ENCODE assay signal across 22 cellular contexts in the genomic region with DNA sequence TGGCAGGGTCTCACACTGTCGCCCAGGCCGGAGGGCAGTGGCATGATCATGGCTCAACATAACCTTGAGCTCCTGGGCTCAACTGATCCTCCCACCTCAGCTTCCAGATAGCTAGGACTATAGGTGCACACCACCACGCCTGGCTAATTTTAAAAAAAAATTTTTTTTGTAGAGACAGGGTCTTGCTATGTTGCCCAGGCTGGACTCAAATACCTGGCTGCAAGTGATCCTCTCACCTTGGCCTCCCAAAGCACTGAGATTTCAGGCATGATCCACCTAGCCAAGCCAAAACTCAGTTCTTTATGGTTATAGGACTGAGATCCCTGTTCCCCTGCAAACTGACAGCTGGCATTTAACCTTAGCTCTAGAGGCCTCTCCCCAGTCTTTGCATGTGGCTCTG. TPM values are rescaled to one million over a fixed set of nuclear protein-coding genes. Genes with fewer than 3 reads are reported as not detected.
DNase-seq lines count a peak whose midpoint lies in the region; ATAC-seq, FAIRE-seq and TF ChIP-seq lines count a peak whose summit lies in the region.
"Had no signal": no experiment of that assay in that cellular context is flagged by ENCODE, and none has a peak within 500 bp of the region (broad histone marks: within the 10 kb centered on the region; RNA-seq: fewer than 3 reads in every experiment).

No MANE protein-coding gene starts in this region.

- DNase-seq in HepG2 (ENCODE audit: low spot score) (no peak), right lobe of liver (no peak), WTC11 (ENCODE audit: low spot score) (no peak), hepatocyte (ENCODE audit: low spot score) (no peak), foreskin fibroblast (no peak)
- DNase-seq: AML-193; Caco-2; Calu3; CD4-positive, alpha-beta T cell; CD8-positive, alpha-beta T cell; DMS79 treated with DMSO at 0.1 percent for 48 hours; GF-D8 had no signal

- H3K4me3 ChIP-seq in HepG2 (replicated peaks in 1 of 3; ENCODE audit: insufficient read depth in 1 of 3, low read depth in 2 of 3, low read length in 3 of 3), result no peak overlapping the region
- no peak overlapping the region for H3K4me3 ChIP-seq in right lobe of liver
- H3K4me3 ChIP-seq in hepatocyte, result no peak overlapping the region
- H3K4me3 ChIP-seq in foreskin fibroblast (ENCODE audit: low read depth in 1 of 2, low read length in 2 of 2), result no peak overlapping the region
- H3K4me3 ChIP-seq: A549; BLaER1 treated with 17β-estradiol and CSF1 and Interleukin-3, amounts not matched to agents 10 nM and 100 nM had no signal

- intact Hi-C loops in HepG2 (cut with micrococcal nuclease; ENCODE audit: unreplicated experiment) (no loop called here), right lobe of liver (cut with DNase I) (no loop called here)

- H3K4me3 Mint-ChIP-seq in WTC11, result no peak overlapping the region
- H3K4me3 Mint-ChIP-seq: B cell; CD4-positive, alpha-beta T cell; CD8-positive, alpha-beta T cell had no signal

- POLR2A ChIA-PET in HepG2 (lab: Yijun Ruan, JAX), result no interaction called here
- POLR2A ChIA-PET in WTC11 (lab: Charles Lee), result no interaction called here

- H3K4me1 ChIP-seq in HepG2 (ENCODE audit: insufficient read depth, low read length) (peaks cover 44% of the 10 kb centered on the region), right lobe of liver (peaks cover 0 to 10% (median 3%) of the 10 kb centered on the region in 4 donors), hepatocyte (ENCODE audit: insufficient read depth) (peaks cover 5% of the 10 kb centered on the region)
- H3K4me1 ChIP-seq: A549 had no signal

- no peaks in the 10 kb centered on the region for H3K27me3 Mint-ChIP-seq in WTC11 (ENCODE audit: low read depth)
- H3K27me3 Mint-ChIP-seq: B cell; CD4-positive, alpha-beta T cell had no signal

- no peak overlapping the region for H3K27ac ChIP-seq in HepG2 (ENCODE audit: extremely low read length, insufficient read depth, low read length)
- H3K27ac ChIP-seq in right lobe of liver, result no peak overlapping the region
- peak overlapping the region; percentile 15 for H3K27ac ChIP-seq in hepatocyte
- H3K27ac ChIP-seq: 22Rv1; A549; BLaER1 treated with 17β-estradiol and CSF1 and Interleukin-3, amounts not matched to agents 10 nM and 100 nM; C4-2B had no signal

- H2AFZ ChIP-seq in HepG2 (ENCODE audit: low read length) (no peak overlapping the region), hepatocyte (no peak overlapping the region)

- H3K9me3 ChIP-seq in HepG2 (ENCODE audit: low read length) (no peaks in the 10 kb centered on the region), right lobe of liver (no peaks in the 10 kb centered on the region), hepatocyte (ENCODE audit: low read depth) (no peaks in the 10 kb centered on the region)
- H3K9me3 ChIP-seq: A549, Caco-2 had no signal

- FAIRE-seq in HepG2 (lab: Jason Lieb, UNC), result no peak
- FAIRE-seq: A549, D721Med, G401.6, GM12891, GM19239 had no signal

- no TSS peak for BruUV-seq in HepG2 (replicated peaks; lab: Mats Ljungman, UMichigan)

- H3K4me2 ChIP-seq in HepG2 (ENCODE audit: low read depth, low read length) (no peak overlapping the region), hepatocyte (no peak overlapping the region)
- H3K4me2 ChIP-seq: A549; BLaER1 treated with 17β-estradiol and CSF1 and Interleukin-3, amounts not matched to agents 10 nM and 100 nM had no signal

- no peaks in the 10 kb centered on the region; a peak in 1 of 5 replicates for H3K27me3 ChIP-seq in HepG2 (ENCODE audit: control insufficient read depth in 1 of 2, insufficient read depth in 2 of 2, low read length in 2 of 2)
- no peaks in the 10 kb centered on the region for H3K27me3 ChIP-seq in right lobe of liver
- H3K27me3 ChIP-seq in hepatocyte, result no peaks in the 10 kb centered on the region
- H3K27me3 ChIP-seq: BLaER1 treated with 17β-estradiol and CSF1 and Interleukin-3, amounts not matched to agents 10 nM and 100 nM had no signal

- TF ChIP-seq RAD21 in HepG2 (CRISPR knock-in tag; IDR thresholded peaks at IDR 0.05), result no peak

- ATAC-seq in HepG2 (peak; percentile 23; the same call in 1 of the 3 replicates), right lobe of liver (no peak), WTC11 (no peak), GM19467 (IDR thresholded peaks at IDR 0.05; ENCODE audit: unreplicated experiment) (no peak)
- ATAC-seq: A549; CD8-positive, alpha-beta T cell had no signal

- H3K36me3 ChIP-seq in HepG2 (replicated peaks in 1 of 2; ENCODE audit: control insufficient read depth in 1 of 2, insufficient read depth in 2 of 2, low read length in 2 of 2), result peaks cover 0 to 2% of the 10 kb centered on the region in 2 experiments; a peak in 1 of 5 replicates
- H3K36me3 ChIP-seq in right lobe of liver, result peaks cover 0 to 6% (median 2%) of the 10 kb centered on the region in 4 donors
- no peaks in the 10 kb centered on the region for H3K36me3 ChIP-seq in hepatocyte (replicated peaks; ENCODE audit: insufficient read depth, low read depth)

- TF ChIP-seq POLR2A in HepG2 (IDR thresholded peaks at IDR 0.05; ENCODE audit: insufficient read depth in 1 of 2, low read depth in 2 of 2, low read length in 2 of 2) (no peak), right lobe of liver (IDR thresholded peaks at IDR 0.05) (no peak)

- no peaks in the 10 kb centered on the region for H3K9me3 Mint-ChIP-seq in WTC11
- H3K9me3 Mint-ChIP-seq: CD4-positive, alpha-beta T cell; CD8-positive, alpha-beta T cell had no signal

- H3K27ac Mint-ChIP-seq in WTC11, result no peak overlapping the region
- H3K27ac Mint-ChIP-seq: B cell; CD4-positive, alpha-beta T cell; CD8-positive, alpha-beta T cell had no signal

- H3K79me2 ChIP-seq in HepG2 (ENCODE audit: insufficient read depth, low read length), result peaks cover 10% of the 10 kb centered on the region
- peaks cover 69% of the 10 kb centered on the region for H3K79me2 ChIP-seq in hepatocyte

- H3K9ac ChIP-seq in HepG2 (ENCODE audit: insufficient read depth, low read depth, low read length), result no peak overlapping the region
- H3K9ac ChIP-seq: BLaER1 treated with 17β-estradiol and CSF1 and Interleukin-3, amounts not matched to agents 10 nM and 100 nM had no signal

- TF ChIP-seq CTCF in HepG2 (CRISPR knock-in tag; IDR thresholded peaks at IDR 0.05), result no peak
- TF ChIP-seq CTCF in right lobe of liver (IDR thresholded peaks at IDR 0.05), result no peak
- TF ChIP-seq CTCF in WTC11 (IDR thresholded peaks at IDR 0.05), result no peak
- TF ChIP-seq CTCF in hepatocyte (IDR thresholded peaks at IDR 0.05; ENCODE audit: poor library complexity), result no peak
- TF ChIP-seq CTCF in foreskin fibroblast (IDR thresholded peaks at IDR 0.05; ENCODE audit: low read depth, low read length), result no peak

- in situ Hi-C loops in HepG2 (cut with HindIII; ENCODE audit: extremely low pct_ligation_motif_present, low pct_unique_long_range_greater_than_20kb), result no loop called here

- peaks cover 8% of the 10 kb centered on the region for H3K4me1 Mint-ChIP-seq in WTC11

- 63% methylated on average over 3 of the region's 3 CpGs for WGBS in HepG2 (ENCODE audit: low lambda C conversion rate)
- 52% methylated on average over 3 of the region's 3 CpGs for WGBS in right lobe of liver (ENCODE audit: insufficient coverage, low coverage, low lambda C conversion rate, missing lambda C conversion rate)
- 74% methylated on average over 3 of the region's 3 CpGs for WGBS in hepatocyte (ENCODE audit: low lambda C conversion rate, missing lambda C conversion rate)

- no peaks in the 10 kb centered on the region for H3K9me2 ChIP-seq in hepatocyte (replicated peaks; ENCODE audit: insufficient read depth)

- CTCF ChIA-PET in HepG2 (lab: Yijun Ruan, JAX; ENCODE audit: low intra/inter-chr PET ratio, low total read pairs), result no interaction called here
- CTCF ChIA-PET in WTC11 (lab: Charles Lee), result interaction anchor here (1.6 kb wide), 1 partner anchor 67 kb away, joined by 12 read pairs; no protein-coding TSS in a partner anchor

- TF ChIP-seq EP300 in HepG2 (IDR thresholded peaks at IDR 0.05; ENCODE audit: low read depth in 2 of 2, low read length in 2 of 2), result no peak
- TF ChIP-seq EP300 in HepG2 (CRISPR knock-in tag; IDR thresholded peaks at IDR 0.05; ENCODE audit: borderline replicate concordance), result no peak

- peaks cover 3% of the 10 kb centered on the region; the same call in 1 of the 2 replicates for H3K36me3 Mint-ChIP-seq in WTC11

- H4K20me1 ChIP-seq in HepG2 (ENCODE audit: insufficient read depth, low read length) (no peaks in the 10 kb centered on the region), hepatocyte (ENCODE audit: insufficient read depth, poor library complexity, severe bottlenecking) (no peaks in the 10 kb centered on the region)

RNA-seq across cellular contexts. Expression of gene LMBRD2, which starts 5.3 kb away (rescaled TPM):
- total RNA-seq in HepG2 (2016; rRNA removed; fragmentation: Illumina TruSeq; extraction: Trizol), result 1.8 and 4.7 TPM in 2 replicates
- 0.51 and 0.88 TPM in 2 replicates for total RNA-seq in HepG2 (2016; cell fraction: cytosol; rRNA removed; fragmentation: Illumina TruSeq; extraction: Trizol; ENCODE audit: low read depth)
- 1.9 and 2.6 TPM in 2 replicates for total RNA-seq in HepG2 (2016; cell fraction: insoluble cytoplasmic fraction; rRNA removed; fragmentation: Illumina TruSeq; extraction: Trizol)
- 0.83 and 1.1 TPM in 2 replicates for total RNA-seq in HepG2 (2016; cell fraction: membrane; rRNA removed; fragmentation: Illumina TruSeq; extraction: Trizol)
- total RNA-seq in HepG2 (2016; cell fraction: nucleus; rRNA removed; fragmentation: Illumina TruSeq; extraction: Trizol), result 6.0 and 7.7 TPM in 2 replicates
- 2.0 TPM in 2 replicates for polyA plus RNA-seq in HepG2 (2011; rRNA removed)
- polyA plus RNA-seq in HepG2 (2011; cell fraction: cytosol; rRNA removed), result 0.43 and 0.82 TPM in 2 replicates
- 2.0 and 2.2 TPM in 2 replicates for polyA plus RNA-seq in HepG2 (2011; cell fraction: nucleus; rRNA removed)
- polyA plus RNA-seq in HepG2 (2012), result 2.1 and 2.8 TPM in 2 replicates
- 0.12 and 0.41 TPM in 2 replicates for polyA plus RNA-seq in HepG2 (2016; cell fraction: cytosol; fragmentation: Illumina TruSeq; extraction: Trizol; ENCODE audit: low read depth)
- polyA plus RNA-seq in HepG2 (2016; cell fraction: insoluble cytoplasmic fraction; fragmentation: Illumina TruSeq; extraction: Trizol; ENCODE audit: low read depth), result 1.1 and 1.2 TPM in 2 replicates
- polyA plus RNA-seq in HepG2 (2016; cell fraction: membrane; fragmentation: Illumina TruSeq; extraction: Trizol; ENCODE audit: low read depth), result 0.27 and 0.40 TPM in 2 replicates
- 4.2 and 5.2 TPM in 2 replicates for polyA plus RNA-seq in HepG2 (2016; cell fraction: nucleus; fragmentation: Illumina TruSeq; extraction: Trizol; ENCODE audit: insufficient read depth, low read depth)
- 3.3 and 13.6 TPM in 2 replicates for polyA minus RNA-seq in HepG2 (2011; rRNA and poly(A)+ RNA removed; ENCODE audit: low replicate concordance)
- 2.8 and 4.0 TPM in 2 replicates for polyA minus RNA-seq in HepG2 (2011; cell fraction: cytosol; rRNA and poly(A)+ RNA removed)
- 6.8 and 9.4 TPM in 2 replicates for polyA minus RNA-seq in HepG2 (2011; cell fraction: nucleus; rRNA and poly(A)+ RNA removed)
- 10 to 100 TPM in 5 of 6 experiments, 1 to 10 TPM in 1; 8.0 to 13.0 (median 10.5) TPM for total RNA-seq in right lobe of liver
- total RNA-seq in WTC11 (2021), result 4.3 to 5.6 TPM (median 4.9 TPM) in 3 replicates
- total RNA-seq in hepatocyte, result 26.9 and 27.9 TPM in 2 replicates
- 3.2 and 4.5 TPM in 2 replicates for polyA plus RNA-seq in hepatocyte

RNA-seq across cellular contexts. Expression of gene SKP2, which starts 5.5 kb away (rescaled TPM):
- total RNA-seq in HepG2 (2016; rRNA removed; fragmentation: Illumina TruSeq; extraction: Trizol) (84.1 and 121 TPM in 2 replicates), right lobe of liver (10 to 100 TPM; 11.8 to 25.0 (median 17.3) TPM), WTC11 (2021) (64.2 to 68.0 TPM (median 66.4 TPM) in 3 replicates), hepatocyte (97.5 and 103 TPM in 2 replicates)
- total RNA-seq in HepG2 (2016; cell fraction: cytosol; rRNA removed; fragmentation: Illumina TruSeq; extraction: Trizol; ENCODE audit: low read depth), result 34.3 and 35.7 TPM in 2 replicates
- total RNA-seq in HepG2 (2016; cell fraction: insoluble cytoplasmic fraction; rRNA removed; fragmentation: Illumina TruSeq; extraction: Trizol), result 83.8 and 119 TPM in 2 replicates
- 103 and 105 TPM in 2 replicates for total RNA-seq in HepG2 (2016; cell fraction: membrane; rRNA removed; fragmentation: Illumina TruSeq; extraction: Trizol)
- total RNA-seq in HepG2 (2016; cell fraction: nucleus; rRNA removed; fragmentation: Illumina TruSeq; extraction: Trizol), result 51.9 and 54.0 TPM in 2 replicates
- polyA plus RNA-seq in HepG2 (2011; rRNA removed) (24.7 and 29.6 TPM in 2 replicates), hepatocyte (55.5 and 64.6 TPM in 2 replicates)
- 20.2 and 23.0 TPM in 2 replicates for polyA plus RNA-seq in HepG2 (2011; cell fraction: cytosol; rRNA removed)
- 19.4 and 21.5 TPM in 2 replicates for polyA plus RNA-seq in HepG2 (2011; cell fraction: nucleus; rRNA removed)
- polyA plus RNA-seq in HepG2 (2012), result 16.6 and 29.1 TPM in 2 replicates
- polyA plus RNA-seq in HepG2 (2016; cell fraction: cytosol; fragmentation: Illumina TruSeq; extraction: Trizol; ENCODE audit: low read depth), result 24.9 and 29.5 TPM in 2 replicates
- 84.4 and 87.1 TPM in 2 replicates for polyA plus RNA-seq in HepG2 (2016; cell fraction: insoluble cytoplasmic fraction; fragmentation: Illumina TruSeq; extraction: Trizol; ENCODE audit: low read depth)
- 49.9 and 54.3 TPM in 2 replicates for polyA plus RNA-seq in HepG2 (2016; cell fraction: membrane; fragmentation: Illumina TruSeq; extraction: Trizol; ENCODE audit: low read depth)
- 55.5 and 56.1 TPM in 2 replicates for polyA plus RNA-seq in HepG2 (2016; cell fraction: nucleus; fragmentation: Illumina TruSeq; extraction: Trizol; ENCODE audit: insufficient read depth, low read depth)
- 46.3 and 180 TPM in 2 replicates for polyA minus RNA-seq in HepG2 (2011; rRNA and poly(A)+ RNA removed; ENCODE audit: low replicate concordance)
- polyA minus RNA-seq in HepG2 (2011; cell fraction: cytosol; rRNA and poly(A)+ RNA removed), result 23.5 and 24.9 TPM in 2 replicates
- polyA minus RNA-seq in HepG2 (2011; cell fraction: nucleus; rRNA and poly(A)+ RNA removed), result 30.7 and 31.5 TPM in 2 replicates

Comparison
In these comparisons a context has a peak if more than half of its experiments do, and no peak if none do; other contexts are left out.
1. Of the 50 proteins assayed by ChIP-seq in both HepG2 and WTC11: peak only in HepG2: none; only in WTC11: none; in both: ZNF121; in neither: 49.